ENCODE assay signal across 11 cellular contexts in the genomic region with DNA sequence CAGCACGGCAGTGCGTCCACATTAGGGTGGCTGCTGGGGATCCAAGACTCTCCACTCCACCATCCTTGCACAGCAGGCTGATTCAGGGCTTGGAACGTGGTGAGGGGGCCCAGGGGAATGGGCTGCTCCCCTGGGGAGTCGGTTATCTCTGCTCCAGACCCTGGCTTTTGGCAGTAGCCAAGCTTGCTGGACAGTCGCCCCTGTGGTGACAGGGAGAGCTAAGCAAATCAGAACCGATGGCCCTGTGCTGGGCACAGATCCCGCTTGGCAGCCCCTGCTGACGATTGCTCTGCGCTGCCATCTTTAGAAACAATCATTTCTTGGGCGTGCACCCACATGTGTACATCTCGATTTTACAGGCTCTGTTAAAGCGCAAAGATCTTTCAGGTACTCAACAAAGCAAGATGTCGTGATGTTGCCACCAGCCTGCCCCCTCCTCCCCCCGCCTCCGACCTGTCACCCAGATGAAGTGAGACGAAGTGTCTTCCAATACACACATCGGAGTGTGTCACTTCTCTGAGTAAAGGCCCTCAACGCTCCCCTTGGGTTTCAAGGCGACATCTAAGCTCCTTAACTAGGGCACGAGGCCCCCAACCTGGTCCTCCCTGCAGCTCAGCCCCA. TPM values are rescaled to one million over a fixed set of nuclear protein-coding genes. Genes with fewer than 3 reads are reported as not detected.
A peak's percentile ranks its signal among the peaks of the same experiment; 100 is the strongest.
DNase-seq lines count a peak whose midpoint lies in the region; ATAC-seq and TF ChIP-seq lines count a peak whose summit lies in the region.
"Had no signal": no experiment of that assay in that cellular context is flagged by ENCODE, and none has a peak within 500 bp of the region (broad histone marks: within the 10 kb centered on the region; RNA-seq: fewer than 3 reads in every experiment).

No MANE protein-coding gene starts in this region.

- no TSS peak for BruUV-seq in Panc1 (replicated peaks; lab: Mats Ljungman, UMichigan)

- H3K4me3 ChIP-seq in AG04450 (ENCODE audit: low read depth, low read length) (0 out of 2 replicates have a peak overlapping the region, but pooled peaks have one; percentile 10), Panc1 (ENCODE audit: low read depth in 2 of 2, low read length in 2 of 2) (peak overlapping the region in 1 of 2 experiments; percentile 14; a peak in 1 of 4 replicates), psoas muscle (no peak overlapping the region)
- H3K4me3 ChIP-seq: skin epidermis had no signal

- no peaks in the 10 kb centered on the region for H3K9me3 Mint-ChIP-seq in activated naive CD4-positive, alpha-beta T cell treated with anti-CD3 and anti-CD28 coated beads, Interleukin-2, amount 10 ng/mL, durations not matched to agents 7 days and 5 days

- peaks cover 3% of the 10 kb centered on the region for H3K36me3 Mint-ChIP-seq in activated naive CD4-positive, alpha-beta T cell treated with anti-CD3 and anti-CD28 coated beads, Interleukin-2, amount 10 ng/mL, durations not matched to agents 7 days and 5 days

- ATAC-seq in Panc1 = no peak; the same call in 1 of the 2 replicates
- peak; percentile 15 for ATAC-seq in left ventricle myocardium superior
- ATAC-seq in psoas muscle = no peak

- H3K27ac Mint-ChIP-seq in activated naive CD4-positive, alpha-beta T cell treated with anti-CD3 and anti-CD28 coated beads, Interleukin-2, amount 10 ng/mL, durations not matched to agents 7 days and 5 days = no peak overlapping the region

- no peak for DNase-seq in AG04450 (ENCODE audit: low read depth, low spot score)
- DNase-seq in Panc1 (ENCODE audit: low read depth, low spot score) = no peak
- peak; percentile 75 for DNase-seq in left ventricle myocardium superior
- DNase-seq in psoas muscle = no peak
- DNase-seq in H4 (ENCODE audit: low spot score) = no peak
- DNase-seq in NCI-H2196 (lab: John Stamatoyannopoulos, UW; ENCODE audit: unreplicated experiment) = no peak
- DNase-seq in NCI-H774 (lab: John Stamatoyannopoulos, UW) = no peak
- no peak for DNase-seq in activated naive CD4-positive, alpha-beta T cell treated with anti-CD3 and anti-CD28 coated beads, Interleukin-2, amount 10 ng/mL, durations not matched to agents 7 days and 5 days
- DNase-seq: KBM-7, RPMI8226 had no signal

- H3K9me3 ChIP-seq in AG04450 (ENCODE audit: control insufficient read depth, insufficient read depth, low read length) = peaks cover 17% of the 10 kb centered on the region
- H3K9me3 ChIP-seq in Panc1 (ENCODE audit: control insufficient read depth, insufficient read depth, low read depth, low read length) = no peaks in the 10 kb centered on the region
- no peaks in the 10 kb centered on the region for H3K9me3 ChIP-seq in psoas muscle

- H3K4me3 Mint-ChIP-seq in activated naive CD4-positive, alpha-beta T cell treated with anti-CD3 and anti-CD28 coated beads, Interleukin-2, amount 10 ng/mL, durations not matched to agents 7 days and 5 days = no peak overlapping the region

- in situ Hi-C loops in Panc1 (cut with HindIII; ENCODE audit: low pct_unique_long_range_greater_than_20kb, low sequenced_read_pairs) = no loop called here

- intact Hi-C loops in Panc1 (cut with micrococcal nuclease; ENCODE audit: unreplicated experiment) = no loop called here
- intact Hi-C loops in left ventricle myocardium superior (cut with micrococcal nuclease) = no loop called here
- intact Hi-C loops in psoas muscle (cut with DNase I) = loop anchor here in 1 of 2 donors (10.0 kb wide), 1 partner anchor 50 kb away; no protein-coding TSS in a partner anchor

- H3K36me3 ChIP-seq in Panc1 (ENCODE audit: control insufficient read depth, insufficient read depth, low read length) = no peaks in the 10 kb centered on the region
- H3K36me3 ChIP-seq in psoas muscle (ENCODE audit: insufficient read depth in 1 of 2, low read depth in 1 of 2) = no peaks in the 10 kb centered on the region

- H3K27me3 ChIP-seq in AG04450 (ENCODE audit: control insufficient read depth, insufficient read depth, low read length) = peaks cover 9% of the 10 kb centered on the region
- H3K27me3 ChIP-seq in Panc1 (ENCODE audit: control insufficient read depth, insufficient read depth, low read length) = no peaks in the 10 kb centered on the region
- no peaks in the 10 kb centered on the region for H3K27me3 ChIP-seq in psoas muscle (ENCODE audit: insufficient read depth in 3 of 3, low read length in 2 of 3)

- CTCF ChIA-PET in AG04450 (lab: Charles Lee) = interaction anchor here (1.5 kb wide), 1 partner anchor 143 kb away, joined by 3 read pairs; no protein-coding TSS in a partner anchor
- CTCF ChIA-PET in Panc1 (lab: Charles Lee) = interaction anchor here (0.6 kb wide), 1 partner anchor 124 kb away, joined by 14 read pairs; no protein-coding TSS in a partner anchor
- CTCF ChIA-PET in activated naive CD4-positive, alpha-beta T cell treated with anti-CD3 and anti-CD28 coated beads, Interleukin-2, amount 10 ng/mL, durations not matched to agents 7 days and 5 days (lab: Charles Lee) = interaction anchor here (1.0 kb wide), 1 partner anchor 21 kb away, joined by 4 read pairs; no protein-coding TSS in a partner anchor

- POLR2A ChIA-PET in AG04450 (lab: Yijun Ruan, JAX) (interaction anchor here (0.5 to 1.6 kb wide), 3 partner anchors 53 to 197 kb away, joined by 3 to 7 read pairs (median 4); a partner anchor contains a TSS), Panc1 (lab: Charles Lee) (interaction anchor here (0.5 kb wide), 1 partner anchor 43 kb away, joined by 3 read pairs; no protein-coding TSS in a partner anchor)

- WGBS in psoas muscle, 3 donors = 50 to 69% (median 51%) methylated on average over 20 of the region's 20 CpGs

- H3K27ac ChIP-seq in AG04450 (ENCODE audit: low read depth, low read length) (peak overlapping the region; percentile 68), Panc1 (ENCODE audit: low read length) (peak overlapping the region; percentile 91), psoas muscle (peak overlapping the region; percentile 80)

- H3K4me1 Mint-ChIP-seq in activated naive CD4-positive, alpha-beta T cell treated with anti-CD3 and anti-CD28 coated beads, Interleukin-2, amount 10 ng/mL, durations not matched to agents 7 days and 5 days = peaks cover 14% of the 10 kb centered on the region

- H3K27me3 Mint-ChIP-seq in activated naive CD4-positive, alpha-beta T cell treated with anti-CD3 and anti-CD28 coated beads, Interleukin-2, amount 10 ng/mL, durations not matched to agents 7 days and 5 days = no peaks in the 10 kb centered on the region

- H3K4me1 ChIP-seq in Panc1 (ENCODE audit: control insufficient read depth, insufficient read depth, low read length) (peaks cover 53% of the 10 kb centered on the region), psoas muscle (peaks cover 72% of the 10 kb centered on the region)

- TF ChIP-seq CTCF in AG04450 (IDR thresholded peaks at IDR 0.05; ENCODE audit: low read depth, low read length) (no peak), Panc1 (IDR thresholded peaks at IDR 0.05) (no peak), psoas muscle (IDR thresholded peaks at IDR 0.05) (no peak)

RNA-seq across cellular contexts. Expression of a gene that starts 55.7 kb away (rescaled TPM):
- polyA plus RNA-seq in AG04450 (2011; rRNA removed) (1.3 and 2.2 TPM in 2 replicates), psoas muscle (1 to 10 TPM; 2.2 to 3.5 (median 3.0) TPM)
- 4.9 and 5.7 TPM in 2 replicates for polyA minus RNA-seq in AG04450 (2011; rRNA and poly(A)+ RNA removed)
- total RNA-seq in Panc1 (2021; ENCODE audit: unreplicated experiment) (26.4 TPM), left ventricle myocardium superior (20.8 TPM), psoas muscle (1 to 10 TPM; 4.6 to 7.4 (median 5.8) TPM)
- 25.3 TPM for polyA plus RNA-seq in Panc1 (2012; ENCODE audit: insufficient read length)
- total RNA-seq in H4 (2014; rRNA removed; shearing (Covaris generic)) = 2.0 and 3.3 TPM in 2 replicates
